In the genomic region with DNA sequence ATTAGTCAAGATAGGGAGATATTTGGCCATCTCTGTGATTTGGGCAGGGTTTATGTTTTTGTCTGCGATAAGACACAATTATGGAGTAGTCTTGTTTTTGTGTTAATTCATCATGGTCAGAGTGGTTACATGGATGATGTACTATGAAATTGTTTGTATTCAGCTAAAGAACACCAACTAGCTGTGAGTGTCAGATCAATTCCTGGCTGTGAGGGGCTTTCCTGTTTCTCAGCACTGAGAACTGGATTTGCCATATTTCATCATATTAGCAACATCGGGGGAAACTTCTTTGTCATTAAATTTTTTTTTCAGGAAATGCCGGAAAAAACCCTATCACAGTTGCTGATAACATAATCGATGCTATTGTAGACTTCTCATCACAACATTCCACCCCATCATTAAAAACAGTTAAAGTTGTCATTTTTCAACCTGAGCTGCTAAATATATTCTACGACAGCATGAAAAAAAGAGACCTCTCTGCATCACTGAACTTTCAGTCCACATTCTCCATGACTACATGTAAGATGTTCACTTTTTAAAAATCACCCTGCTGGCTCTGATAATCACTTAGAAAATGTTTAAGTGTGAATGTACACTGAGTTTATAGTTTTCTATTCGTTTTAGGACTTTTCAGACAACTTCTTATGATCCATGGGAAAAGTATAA, we compare ENCODE assay signal across 32 cellular contexts. TPM values are rescaled to one million over a fixed set of nuclear protein-coding genes. Genes with fewer than 3 reads are reported as not detected.
"Had no signal": no experiment of that assay in that cellular context is flagged by ENCODE, and none has a peak within 500 bp of the region (broad histone marks: within the 10 kb centered on the region; RNA-seq: fewer than 3 reads in every experiment).

No MANE protein-coding gene starts in this region.

- H3K27ac ChIP-seq: colonic mucosa, esophagus muscularis mucosa, foreskin keratinocyte, gastroesophageal sphincter, heart left ventricle, hepatocyte, neural progenitor cell, parathyroid adenoma, right lobe of liver, suprapubic skin, transverse colon, upper lobe of right lung, vagina had no signal

- FAIRE-seq: endothelial cell of umbilical vein, kidney, small intestine had no signal

- H3K4me1 ChIP-seq: colonic mucosa, esophagus muscularis mucosa, gastroesophageal sphincter, heart left ventricle, parathyroid adenoma, right lobe of liver, suprapubic skin, transverse colon, upper lobe of right lung, vagina had no signal

- DNase-seq: colonic mucosa; effector memory CD4-positive, alpha-beta T cell; heart left ventricle; kidney; mesenchymal stem cell; mucosa of descending colon; naive thymus-derived CD4-positive, alpha-beta T cell; right lobe of liver; small intestine; stimulated activated CD4-positive, alpha-beta T cell treated with anti-CD3 and anti-CD28 coated beads, Interleukin-12 subunit alpha, Interleukin-12 subunit beta, amount 100 ng/mL, for 4 hours; stimulated activated CD4-positive, alpha-beta T cell treated with anti-CD3 and anti-CD28 coated beads, Interleukin-1b, Interleukin-23, amount 100 ng/mL, for 48 hours; stimulated activated CD4-positive, alpha-beta T cell treated with anti-CD3 and anti-CD28 coated beads, Interleukin-4, amount 100 ng/mL, for 1 hour; stimulated activated CD8-positive, alpha-beta memory T cell treated with anti-CD3 and anti-CD28 coated beads, Interleukin-4, amount 100 ng/mL, for 48 hours; stimulated activated naive CD4-positive, alpha-beta T cell treated with Interleukin-2 at 50 U/mL for 16 hours; transverse colon; upper lobe of right lung had no signal

- H3K27me3 ChIP-seq: colonic mucosa, esophagus muscularis mucosa, gastroesophageal sphincter, heart left ventricle, hepatocyte, neural progenitor cell, right lobe of liver, suprapubic skin, transverse colon, upper lobe of right lung, vagina had no signal

- H3K36me3 ChIP-seq: colonic mucosa, esophagus muscularis mucosa, gastroesophageal sphincter, heart left ventricle, neural progenitor cell, suprapubic skin, transverse colon, upper lobe of right lung, vagina had no signal

- H3K9me3 ChIP-seq: colonic mucosa, esophagus muscularis mucosa, gastroesophageal sphincter, heart left ventricle, mucosa of descending colon, right lobe of liver, suprapubic skin, transverse colon, upper lobe of right lung, vagina had no signal

- H3K9ac ChIP-seq: neural progenitor cell, parathyroid adenoma had no signal

- H3K4me2 ChIP-seq: hepatocyte, neural progenitor cell had no signal

- H3K27me3 Mint-ChIP-seq: dendritic cell treated with granulocyte-macrophage colony-stimulating factor and Interleukin-4, amounts not matched to agents 40 ng/mL and 50 ng/mL, for 4 days; naive thymus-derived CD4-positive, alpha-beta T cell had no signal

- H3K9me3 Mint-ChIP-seq: dendritic cell treated with granulocyte-macrophage colony-stimulating factor and Interleukin-4, amounts not matched to agents 40 ng/mL and 50 ng/mL, for 4 days; mesothelial cell of epicardium; naive thymus-derived CD4-positive, alpha-beta T cell; nephron; neural progenitor cell had no signal

- H3K4me3 Mint-ChIP-seq: dendritic cell treated with granulocyte-macrophage colony-stimulating factor and Interleukin-4, amounts not matched to agents 40 ng/mL and 50 ng/mL, for 4 days; mesothelial cell of epicardium; naive thymus-derived CD4-positive, alpha-beta T cell; nephron; neural progenitor cell had no signal

- H3K27ac Mint-ChIP-seq: dendritic cell treated with granulocyte-macrophage colony-stimulating factor and Interleukin-4, amounts not matched to agents 40 ng/mL and 50 ng/mL, for 4 days; mesothelial cell of epicardium; nephron; neural progenitor cell; progenitor cell of endocrine pancreas had no signal

- H3K4me1 Mint-ChIP-seq: nephron had no signal

- H3K4me3 ChIP-seq: colonic mucosa, esophagus muscularis mucosa, gastroesophageal sphincter, heart left ventricle, hepatocyte, lung, mucosa of descending colon, neural progenitor cell, right lobe of liver, suprapubic skin, transverse colon, upper lobe of right lung, vagina had no signal

- H3K36me3 Mint-ChIP-seq: mesothelial cell of epicardium, neural progenitor cell had no signal

- H3K79me2 ChIP-seq: hepatocyte, parathyroid adenoma had no signal

- ATAC-seq: gastroesophageal sphincter; heart left ventricle; left lobe of liver; mucosa of descending colon; naive thymus-derived CD4-positive, alpha-beta T cell; right lobe of liver had no signal

- H2AFZ ChIP-seq: hepatocyte, neural progenitor cell, parathyroid adenoma had no signal

RNA-seq across cellular contexts. Expression of a gene that starts 49.2 kb away (rescaled TPM):
- total RNA-seq: epithelial cell of proximal tubule had no signal
